ENCODE assay signal across 14 cellular contexts in genomic region chrX:49175435-49175834, GRCh38.
"Had no signal": no experiment of that assay in that cellular context is flagged by ENCODE, and none has a peak within 500 bp of the region (broad histone marks: within the 10 kb centered on the region; RNA-seq: fewer than 3 reads in every experiment).

No MANE protein-coding gene starts in this region.

- H3K36me3 Mint-ChIP-seq: type B pancreatic cell had no signal

- H3K4me3 ChIP-seq: colonic mucosa, sigmoid colon, suprapubic skin had no signal

- H3K9me3 ChIP-seq: colonic mucosa, sigmoid colon, suprapubic skin had no signal

- H3K27ac Mint-ChIP-seq: activated naive CD4-positive, alpha-beta T cell treated with anti-CD3 and anti-CD28 coated beads for 36 hours; natural killer cell treated with Interleukin-12 subunit alpha and Interleukin-12 subunit beta and Interleukin-15 and Interleukin-18, amount 100 ng/mL, for 72 hours had no signal

- H3K4me1 ChIP-seq: colonic mucosa had no signal

- DNase-seq: activated naive CD4-positive, alpha-beta T cell treated with anti-CD3 and anti-CD28 coated beads for 36 hours; colonic mucosa; effector CD8-positive, alpha-beta T cell; left cardiac atrium; mesenchymal stem cell; sigmoid colon; stimulated activated CD4-positive, alpha-beta T cell treated with anti-CD3 and anti-CD28 coated beads, Interleukin-2, amount 100 ng/mL, for 24 hours; stimulated activated naive CD4-positive, alpha-beta T cell treated with Interleukin-2 at 50 U/mL for 16 hours had no signal

- ATAC-seq: activated T-helper 17 cell treated with anti-CD3 and anti-CD28 coated beads, Interleukin-2, amount 50 U/mL, for 72 hours; left cardiac atrium; natural killer cell treated with Interleukin-12 subunit alpha and Interleukin-12 subunit beta and Interleukin-15 and Interleukin-18, amount 100 ng/mL, for 72 hours had no signal

- H3K36me3 ChIP-seq: colonic mucosa had no signal

- H3K27me3 ChIP-seq: colonic mucosa, sigmoid colon, suprapubic skin had no signal

- FAIRE-seq: astrocyte had no signal

- H3K4me3 Mint-ChIP-seq: activated naive CD4-positive, alpha-beta T cell treated with anti-CD3 and anti-CD28 coated beads for 36 hours; natural killer cell treated with Interleukin-12 subunit alpha and Interleukin-12 subunit beta and Interleukin-15 and Interleukin-18, amount 100 ng/mL, for 72 hours; type B pancreatic cell had no signal

- H3K9me3 Mint-ChIP-seq: activated naive CD4-positive, alpha-beta T cell treated with anti-CD3 and anti-CD28 coated beads for 36 hours; activated T-helper 17 cell treated with anti-CD3 and anti-CD28 coated beads, Interleukin-2, amount 50 U/mL, for 72 hours; natural killer cell treated with Interleukin-12 subunit alpha and Interleukin-12 subunit beta and Interleukin-15 and Interleukin-18, amount 100 ng/mL, for 72 hours; T-helper 1 cell treated with Interleukin-12 subunit alpha and Interleukin-12 subunit beta and Interleukin-4 antibody, amounts not matched to agents 30 μg/mL and 1 μg/mL, for 36 hours; type B pancreatic cell had no signal

- H3K27me3 Mint-ChIP-seq: activated T-helper 17 cell treated with anti-CD3 and anti-CD28 coated beads, Interleukin-2, amount 50 U/mL, for 72 hours; natural killer cell treated with Interleukin-12 subunit alpha and Interleukin-12 subunit beta and Interleukin-15 and Interleukin-18, amount 100 ng/mL, for 72 hours had no signal
